ENCODE assay signal across 29 cellular contexts in genomic region chr2:172855588-172855987, GRCh38.
"Had no signal": no experiment of that assay in that cellular context is flagged by ENCODE, and none has a peak within 500 bp of the region (broad histone marks: within the 10 kb centered on the region; RNA-seq: fewer than 3 reads in every experiment).

No MANE protein-coding gene starts in this region.

- H2AFZ ChIP-seq: hepatocyte had no signal

- H3K27ac ChIP-seq: colonic mucosa, coronary artery, dorsolateral prefrontal cortex, epithelial cell of prostate, esophagus muscularis mucosa, esophagus squamous epithelium, foreskin keratinocyte, gastrocnemius medialis, gastroesophageal sphincter, heart left ventricle, heart right ventricle, hepatocyte had no signal

- H3K4me1 ChIP-seq: colonic mucosa, gastrocnemius medialis, gastroesophageal sphincter had no signal

- FAIRE-seq: colon, endometrium, endothelial cell of umbilical vein had no signal

- H3K9me3 ChIP-seq: colonic mucosa, gastrocnemius medialis had no signal

- H3K9me3 Mint-ChIP-seq: dendritic cell treated with granulocyte-macrophage colony-stimulating factor and Interleukin-4, amounts not matched to agents 40 ng/mL and 50 ng/mL, for 4 days had no signal

- DNase-seq: colonic mucosa; cortex of kidney; dermis blood vessel endothelial cell; dorsolateral prefrontal cortex; effector CD4-positive, alpha-beta T cell; effector CD8-positive, alpha-beta T cell; effector memory CD4-positive, alpha-beta T cell; effector memory CD8-positive, alpha-beta T cell; endodermal cell; erythroblast; esophagus squamous epithelium; foreskin fibroblast; foreskin keratinocyte; foreskin melanocyte; gastrocnemius medialis; glutamatergic neuron; head of caudate nucleus; heart left ventricle; heart right ventricle had no signal

- ATAC-seq: effector memory CD8-positive, alpha-beta T cell; esophagus mucosa; foreskin keratinocyte; gastrocnemius medialis; gastroesophageal sphincter; heart left ventricle; heart right ventricle had no signal

- H3K4me3 ChIP-seq: colonic mucosa, coronary artery, dorsolateral prefrontal cortex, esophagus muscularis mucosa, esophagus squamous epithelium, gastrocnemius medialis, gastroesophageal sphincter, heart left ventricle, heart right ventricle, hepatocyte had no signal

- H3K4me1 Mint-ChIP-seq: endodermal cell had no signal

- H3K4me3 Mint-ChIP-seq: dendritic cell treated with granulocyte-macrophage colony-stimulating factor and Interleukin-4, amounts not matched to agents 40 ng/mL and 50 ng/mL, for 4 days; effector memory CD8-positive, alpha-beta T cell; endodermal cell had no signal

- H3K79me2 ChIP-seq: hepatocyte had no signal

- H3K4me2 ChIP-seq: hepatocyte had no signal

- H3K36me3 ChIP-seq: colonic mucosa, esophagus muscularis mucosa, esophagus squamous epithelium, gastrocnemius medialis, gastroesophageal sphincter, heart left ventricle, heart right ventricle had no signal

- H3K27me3 ChIP-seq: dorsolateral prefrontal cortex, esophagus squamous epithelium, foreskin keratinocyte, gastrocnemius medialis, gastroesophageal sphincter, heart left ventricle, heart right ventricle, hepatocyte had no signal
